20 cellular contexts compared by ENCODE assay signal in the genomic region with DNA sequence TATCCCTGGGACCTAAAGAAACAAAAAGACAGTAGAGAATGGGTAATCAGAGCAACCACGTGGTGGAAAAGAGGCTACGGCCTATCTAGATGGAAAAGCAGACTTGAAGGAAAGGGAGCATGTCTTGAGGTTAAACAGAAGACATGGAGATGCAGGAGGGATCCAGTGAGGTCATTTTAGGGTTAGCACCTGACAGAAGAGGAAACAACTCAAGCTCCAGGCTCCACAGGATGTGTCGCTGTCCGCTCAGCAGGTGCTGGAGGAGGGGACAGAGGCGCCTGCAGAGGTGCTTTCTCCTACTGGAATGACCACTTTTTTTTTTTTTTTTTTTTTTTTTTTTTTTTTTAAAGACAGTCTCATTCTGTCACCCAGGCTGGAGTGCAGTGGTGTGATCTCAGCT. TPM values are rescaled to one million over a fixed set of nuclear protein-coding genes. Genes with fewer than 3 reads are reported as not detected.
A peak's percentile ranks its signal among the peaks of the same experiment; 100 is the strongest.
DNase-seq lines count a peak whose midpoint lies in the region; ATAC-seq, FAIRE-seq and TF ChIP-seq lines count a peak whose summit lies in the region.
"Had no signal": no experiment of that assay in that cellular context is flagged by ENCODE, and none has a peak within 500 bp of the region (broad histone marks: within the 10 kb centered on the region; RNA-seq: fewer than 3 reads in every experiment).

No MANE protein-coding gene starts in this region.

- H3K36me3 ChIP-seq in GM12878 (ENCODE audit: control insufficient read depth in 2 of 2, insufficient read depth in 2 of 2, low read length in 1 of 2) (no peaks in the 10 kb centered on the region), neural progenitor cell (no peaks in the 10 kb centered on the region)
- no peaks in the 10 kb centered on the region for H3K36me3 ChIP-seq in CD4-positive, alpha-beta memory T cell (ENCODE audit: insufficient read depth, low read length)

- H3K27me3 ChIP-seq in GM12878 (replicated peaks in 1 of 2; ENCODE audit: control insufficient read depth in 2 of 2, insufficient read depth in 2 of 2, low read length in 1 of 2), result no peaks in the 10 kb centered on the region
- no peaks in the 10 kb centered on the region for H3K27me3 ChIP-seq in neural progenitor cell
- H3K27me3 ChIP-seq in CD4-positive, alpha-beta memory T cell (ENCODE audit: insufficient read depth, low read length), result no peaks in the 10 kb centered on the region

- SMC1A ChIA-PET in GM12878 (lab: Charles Lee; ENCODE audit: uncharacterized antibody, unreplicated experiment), result no interaction called here

- FAIRE-seq in GM12878 (lab: Jason Lieb, UNC), result no peak
- FAIRE-seq: H54, RCC 7860 had no signal

- DNase-seq in activated CD8-positive, alpha-beta memory T cell treated with anti-CD3 and anti-CD28 coated beads, Interleukin-2, amount 10 ng/mL, durations not matched to agents 7 days and 5 days, result peak; percentile 41
- DNase-seq in activated CD8-positive, alpha-beta memory T cell treated with anti-CD3 and anti-CD28 coated beads, Interleukin-2, amount 50 U/mL, for 48 hours, result no peak
- DNase-seq in NAMALWA (ENCODE audit: low spot score) (peak; percentile 17), GM12878 (ENCODE audit: low read depth, low spot score) (no peak), neural progenitor cell (ENCODE audit: low spot score) (peak; percentile 63), NCI-H1694 treated with DMSO at 0.1 percent for 48 hours (lab: John Stamatoyannopoulos, UW) (no peak)
- no peak for DNase-seq in CD4-positive, alpha-beta memory T cell
- DNase-seq: activated CD8-positive, alpha-beta memory T cell treated with anti-CD3 and anti-CD28 coated beads for 24 hours; activated naive CD4-positive, alpha-beta T cell; AML-193; cerebellar nuclear complex; hypothalamus; MM.1S; stimulated activated naive CD8-positive, alpha-beta T cell treated with anti-CD3 and anti-CD28 coated beads, Interleukin-15, Interleukin-2, amounts not matched to agents 100 U/mL and 50 U/mL, for 24 hours had no signal

- H3K79me2 ChIP-seq in GM12878 (ENCODE audit: control insufficient read depth, insufficient read depth, low read length), result no peaks in the 10 kb centered on the region
- H3K79me2 ChIP-seq in neural progenitor cell (ENCODE audit: low read depth), result no peaks in the 10 kb centered on the region

- H3K4me1 ChIP-seq in GM12878 (ENCODE audit: control insufficient read depth, insufficient read depth, low read length) (no peaks in the 10 kb centered on the region), neural progenitor cell (peaks cover 16% of the 10 kb centered on the region)
- no peaks in the 10 kb centered on the region for H3K4me1 ChIP-seq in CD4-positive, alpha-beta memory T cell (ENCODE audit: insufficient read depth, low read length)

- peaks cover 4% of the 10 kb centered on the region for H3F3A ChIP-seq in neural progenitor cell (ENCODE audit: low read depth)

- no peak overlapping the region for H3K4me3 Mint-ChIP-seq in activated CD8-positive, alpha-beta memory T cell treated with anti-CD3 and anti-CD28 coated beads, Interleukin-2, amount 10 ng/mL, durations not matched to agents 7 days and 5 days
- no peak overlapping the region for H3K4me3 Mint-ChIP-seq in neural progenitor cell
- H3K4me3 Mint-ChIP-seq in CD4-positive, alpha-beta memory T cell, result no peak overlapping the region
- H3K4me3 Mint-ChIP-seq: memory B cell had no signal

- ATAC-seq in activated CD8-positive, alpha-beta memory T cell treated with anti-CD3 and anti-CD28 coated beads, Interleukin-2, amount 10 ng/mL, durations not matched to agents 7 days and 5 days, result no peak
- ATAC-seq in GM12878 (no peak), HG03342 (IDR thresholded peaks at IDR 0.05; ENCODE audit: unreplicated experiment) (no peak)
- ATAC-seq: stimulated activated naive CD8-positive, alpha-beta T cell treated with anti-CD3 and anti-CD28 coated beads, Interleukin-15, Interleukin-2, amounts not matched to agents 100 U/mL and 50 U/mL, for 24 hours had no signal

- no peaks in the 10 kb centered on the region for H3K36me3 Mint-ChIP-seq in activated CD8-positive, alpha-beta memory T cell treated with anti-CD3 and anti-CD28 coated beads, Interleukin-2, amount 10 ng/mL, durations not matched to agents 7 days and 5 days
- peaks cover 19% of the 10 kb centered on the region for H3K36me3 Mint-ChIP-seq in neural progenitor cell
- no peaks in the 10 kb centered on the region for H3K36me3 Mint-ChIP-seq in CD4-positive, alpha-beta memory T cell
- H3K36me3 Mint-ChIP-seq: memory B cell had no signal

- no peaks in the 10 kb centered on the region for H4K20me1 ChIP-seq in GM12878 (ENCODE audit: control insufficient read depth, insufficient read depth)
- H4K20me1 ChIP-seq in neural progenitor cell (ENCODE audit: low read depth), result no peaks in the 10 kb centered on the region

- 40% methylated on average over 5 of the region's 5 CpGs for WGBS in GM12878 (ENCODE audit: insufficient coverage, insufficient replicate concordance, low lambda C conversion rate, missing lambda C conversion rate)

- H3K9ac ChIP-seq in GM12878 (ENCODE audit: control insufficient read depth, insufficient read depth, low read length) (no peak overlapping the region), neural progenitor cell (no peak overlapping the region)

- H3K4me1 Mint-ChIP-seq in activated CD8-positive, alpha-beta memory T cell treated with anti-CD3 and anti-CD28 coated beads, Interleukin-2, amount 10 ng/mL, durations not matched to agents 7 days and 5 days, result no peaks in the 10 kb centered on the region
- peaks cover 22% of the 10 kb centered on the region for H3K4me1 Mint-ChIP-seq in neural progenitor cell
- peaks cover 0 to 2% (median 0%) of the 10 kb centered on the region in 4 donors for H3K4me1 Mint-ChIP-seq in CD4-positive, alpha-beta memory T cell

- BruUV-seq in GM12878 (replicated peaks; lab: Mats Ljungman, UMichigan), result no TSS peak

- no peak for TF ChIP-seq RAD21 in GM12878 (IDR thresholded peaks at IDR 0.05; ENCODE audit: insufficient read depth, low read depth, low read length)

- RAD21 ChIA-PET in GM12878 (lab: Charles Lee; ENCODE audit: unreplicated experiment), result no interaction called here

- no peaks in the 10 kb centered on the region for H3K9me3 ChIP-seq in GM12878 (replicated peaks; ENCODE audit: control insufficient read depth, insufficient read depth, low read length)
- H3K9me3 ChIP-seq in neural progenitor cell (ENCODE audit: low read depth), result no peaks in the 10 kb centered on the region
- no peaks in the 10 kb centered on the region for H3K9me3 ChIP-seq in CD4-positive, alpha-beta memory T cell (ENCODE audit: control insufficient read depth in 1 of 2, low read length in 2 of 2)

- POLR2A ChIA-PET in GM12878 (lab: Charles Lee), result interaction anchor here (0.6 kb wide), 1 partner anchor 19 kb away, joined by 4 read pairs; no protein-coding TSS in a partner anchor
- POLR2A ChIA-PET in CD4-positive, alpha-beta memory T cell (lab: Charles Lee; ENCODE audit: partially characterized antibody), result no interaction called here

- H3K27me3 Mint-ChIP-seq in activated CD8-positive, alpha-beta memory T cell treated with anti-CD3 and anti-CD28 coated beads, Interleukin-2, amount 10 ng/mL, durations not matched to agents 7 days and 5 days, result peaks cover 11% of the 10 kb centered on the region
- no peaks in the 10 kb centered on the region for H3K27me3 Mint-ChIP-seq in neural progenitor cell (ENCODE audit: insufficient read depth, low read depth)
- peaks cover 7 to 20% of the 10 kb centered on the region in 2 donors for H3K27me3 Mint-ChIP-seq in CD4-positive, alpha-beta memory T cell

- no peak overlapping the region for H3K27ac Mint-ChIP-seq in activated CD8-positive, alpha-beta memory T cell treated with anti-CD3 and anti-CD28 coated beads, Interleukin-2, amount 10 ng/mL, durations not matched to agents 7 days and 5 days
- no peak overlapping the region for H3K27ac Mint-ChIP-seq in neural progenitor cell
- H3K27ac Mint-ChIP-seq in CD4-positive, alpha-beta memory T cell, result no peak overlapping the region
- H3K27ac Mint-ChIP-seq: memory B cell had no signal

- in situ Hi-C loops in GM12878 (cut with MboI), result loop anchor here (5.0 kb wide), 1 partner anchor 298 kb away; no protein-coding TSS in a partner anchor

- H3K27ac ChIP-seq in GM12878 (ENCODE audit: control insufficient read depth, insufficient read depth) (no peak overlapping the region), neural progenitor cell (no peak overlapping the region)
- no peak overlapping the region for H3K27ac ChIP-seq in CD4-positive, alpha-beta memory T cell (ENCODE audit: low read depth, low read length)

- no peak overlapping the region for H3K4me2 ChIP-seq in GM12878 (ENCODE audit: control insufficient read depth, insufficient read depth)
- H3K4me2 ChIP-seq in neural progenitor cell, result no peak overlapping the region

- TF ChIP-seq POLR2A in GM12878 (IDR thresholded peaks at IDR 0.05; ENCODE audit: low read depth, low read length), result no peak

- H2AFZ ChIP-seq in GM12878 (ENCODE audit: control insufficient read depth, low read depth, low read length) (no peak overlapping the region), neural progenitor cell (replicated peaks) (no peak overlapping the region)

- no peak overlapping the region for H3K4me3 ChIP-seq in GM12878
- H3K4me3 ChIP-seq in neural progenitor cell, result no peak overlapping the region
- H3K4me3 ChIP-seq in CD4-positive, alpha-beta memory T cell (ENCODE audit: low read length in 2 of 2), result no peak overlapping the region

- intact Hi-C loops in GM12878 (cut with micrococcal nuclease; ENCODE audit: unreplicated experiment), result loop anchor here (10.0 kb wide), 2 partner anchors 370 to 740 kb away; no protein-coding TSS in a partner anchor
- intact Hi-C loops in CD4-positive, alpha-beta memory T cell (cut with micrococcal nuclease), result no loop called here

- TF ChIP-seq CTCF in GM12878 (IDR thresholded peaks at IDR 0.05 in 2 of 3, conservative IDR thresholded peaks at IDR 0.05 in 1 of 3; ENCODE audit: control insufficient read depth in 2 of 3, extremely low read depth in 1 of 3, insufficient read depth in 1 of 3, low read depth in 3 of 3, low read length in 3 of 3) (no peak), neural progenitor cell (IDR thresholded peaks at IDR 0.05) (no peak)

- CTCF ChIA-PET in activated CD8-positive, alpha-beta memory T cell treated with anti-CD3 and anti-CD28 coated beads, Interleukin-2, amount 10 ng/mL, durations not matched to agents 7 days and 5 days (lab: Charles Lee), result interaction anchor here (0.7 to 0.8 kb wide), 2 partner anchors 293 to 300 kb away, joined by 3 to 4 read pairs; no protein-coding TSS in a partner anchor
- CTCF ChIA-PET in GM12878 (lab: Yijun Ruan, JAX), result no interaction called here
- CTCF ChIA-PET in CD4-positive, alpha-beta memory T cell (lab: Charles Lee; ENCODE audit: partially characterized antibody), result interaction anchor here (1.5 kb wide), 1 partner anchor 300 kb away, joined by 7 read pairs; no protein-coding TSS in a partner anchor

- no peaks in the 10 kb centered on the region for H3K9me3 Mint-ChIP-seq in activated CD8-positive, alpha-beta memory T cell treated with anti-CD3 and anti-CD28 coated beads, Interleukin-2, amount 10 ng/mL, durations not matched to agents 7 days and 5 days (ENCODE audit: low read depth)
- no peaks in the 10 kb centered on the region for H3K9me3 Mint-ChIP-seq in neural progenitor cell
- H3K9me3 Mint-ChIP-seq in CD4-positive, alpha-beta memory T cell, result no peaks in the 10 kb centered on the region
- H3K9me3 Mint-ChIP-seq: memory B cell had no signal

- TF ChIP-seq EP300 in GM12878 (IDR thresholded peaks at IDR 0.05; ENCODE audit: borderline replicate concordance in 1 of 2, control insufficient read depth in 1 of 2, low read depth in 2 of 2, low read length in 2 of 2), result no peak

RNA-seq across cellular contexts. Expression of a gene that starts 47.5 kb away (rescaled TPM):
- total RNA-seq in activated CD8-positive, alpha-beta memory T cell treated with anti-CD3 and anti-CD28 coated beads, Interleukin-2, amount 10 ng/mL, durations not matched to agents 7 days and 5 days, result not detected
- total RNA-seq in GM12878 (2013; cell fraction: nucleolus; rRNA removed), result not detected in 2 replicates
- total RNA-seq in GM12878 (2014; rRNA removed), result not detected in 2 replicates
- total RNA-seq in GM12878 (2014; rRNA removed; fragmentation: Illumina TruSeq; extraction: Trizol), result not detected in 2 replicates
- total RNA-seq in GM12878 (2021), result not detected in 2 replicates
- not detected for polyA plus RNA-seq in GM12878 (2011; ENCODE audit: low read depth)
- polyA plus RNA-seq in GM12878 (2011; rRNA removed), result not detected in 2 replicates
- not detected in 2 replicates for polyA plus RNA-seq in GM12878 (2011; cell fraction: cytosol; rRNA removed)
- not detected in 2 replicates for polyA plus RNA-seq in GM12878 (2011; cell fraction: nucleus; rRNA removed)
- not detected in 2 replicates for polyA plus RNA-seq in GM12878 (2012)
- polyA plus RNA-seq in GM12878 (2014; fragmentation: Illumina TruSeq; extraction: Trizol), result not detected in 2 replicates
- polyA plus RNA-seq in GM12878 (2014; fragmentation: Nextera tagmentation; extraction: Ambion mirVana), result not detected
- not detected in 2 replicates for polyA plus RNA-seq in GM12878 (2014; rRNA removed)
- not detected for polyA plus RNA-seq in GM12878 (2016; fragmentation: Nextera tagmentation; extraction: Ambion mirVana)
- polyA minus RNA-seq in GM12878 (2011; rRNA and poly(A)+ RNA removed), result not detected in 2 replicates
- not detected in 2 replicates for polyA minus RNA-seq in GM12878 (2011; cell fraction: cytosol; rRNA and poly(A)+ RNA removed)
- not detected in 2 replicates for polyA minus RNA-seq in GM12878 (2011; cell fraction: nucleus; rRNA and poly(A)+ RNA removed)
- not detected in 2 replicates for total RNA-seq in neural progenitor cell (ENCODE audit: low replicate concordance)
- total RNA-seq in CD4-positive, alpha-beta memory T cell, result not detected
- not detected for polyA plus RNA-seq in CD4-positive, alpha-beta memory T cell
- total RNA-seq: NCI-H460, omental fat pad had no signal

Comparison
In these comparisons a context has a peak if more than half of its experiments do, and no peak if none do; other contexts are left out.
1. DNase-seq: peak in activated CD8-positive, alpha-beta memory T cell treated with anti-CD3 and anti-CD28 coated beads, Interleukin-2, amount 10 ng/mL, durations not matched to agents 7 days and 5 days (single experiment), NAMALWA (single experiment) and neural progenitor cell (single experiment); none in activated CD8-positive, alpha-beta memory T cell treated with anti-CD3 and anti-CD28 coated beads, Interleukin-2, amount 50 U/mL, for 48 hours (single experiment), GM12878 (single experiment), CD4-positive, alpha-beta memory T cell (0 of 5) and NCI-H1694 treated with DMSO at 0.1 percent for 48 hours (single experiment).